19 cellular contexts compared by ENCODE assay signal in the genomic region with DNA sequence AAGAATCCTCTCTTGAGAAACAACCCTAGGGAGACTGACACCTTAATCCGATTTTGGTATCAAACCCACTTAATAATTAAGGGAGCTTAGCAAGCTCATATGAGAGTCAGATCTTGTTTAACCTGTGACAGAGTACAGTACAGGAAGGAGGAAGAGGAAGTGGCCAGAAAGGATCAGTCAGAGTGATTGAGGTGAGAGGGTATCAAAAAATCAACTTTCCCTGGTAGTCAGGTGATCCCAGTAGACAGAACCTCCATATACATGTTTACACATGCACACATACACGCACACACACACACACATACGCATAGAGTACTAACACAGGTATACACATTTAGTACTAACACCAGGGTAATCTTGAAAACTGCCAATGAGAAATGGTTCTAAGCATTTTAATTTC. TPM values are rescaled to one million over a fixed set of nuclear protein-coding genes. Genes with fewer than 3 reads are reported as not detected.
A peak's percentile ranks its signal among the peaks of the same experiment; 100 is the strongest.
DNase-seq lines count a peak whose midpoint lies in the region; ATAC-seq, FAIRE-seq and TF ChIP-seq lines count a peak whose summit lies in the region.
"Had no signal": no experiment of that assay in that cellular context is flagged by ENCODE, and none has a peak within 500 bp of the region (broad histone marks: within the 10 kb centered on the region; RNA-seq: fewer than 3 reads in every experiment).

No MANE protein-coding gene starts in this region.

- CTCF ChIA-PET in SK-N-SH (lab: Yijun Ruan, JAX) = interaction anchor here (1.2 to 1.8 kb wide), 2 partner anchors 8 to 14 kb away, joined by 3 to 6 read pairs; no protein-coding TSS in a partner anchor

- H3K36me3 ChIP-seq in astrocyte (ENCODE audit: insufficient read depth, low read length) (no peaks in the 10 kb centered on the region), testis (ENCODE audit: low read depth, missing control alignments) (no peaks in the 10 kb centered on the region), SK-N-SH (replicated peaks in 1 of 2; ENCODE audit: control insufficient read depth in 1 of 2, insufficient read depth in 2 of 2, low read length in 1 of 2) (peaks cover 0 to 2% of the 10 kb centered on the region in 2 experiments)
- H3K36me3 ChIP-seq: tibial artery had no signal

- H4K20me1 ChIP-seq in astrocyte (ENCODE audit: insufficient read depth, low read length) (no peaks in the 10 kb centered on the region), SK-N-SH (ENCODE audit: insufficient read depth) (no peaks in the 10 kb centered on the region)

- no peak for TF ChIP-seq CTCF in astrocyte (IDR thresholded peaks at IDR 0.05; ENCODE audit: insufficient read depth, low read depth, low read length)
- no peak for TF ChIP-seq CTCF in testis (IDR thresholded peaks at IDR 0.05)
- TF ChIP-seq CTCF in SK-N-SH (IDR thresholded peaks at IDR 0.05) = no peak

- H3K9me3 ChIP-seq in astrocyte (ENCODE audit: insufficient read depth, low read depth, low read length) = no peaks in the 10 kb centered on the region
- no peaks in the 10 kb centered on the region for H3K9me3 ChIP-seq in testis
- no peaks in the 10 kb centered on the region for H3K9me3 ChIP-seq in SK-N-SH
- H3K9me3 ChIP-seq: tibial artery had no signal

- H3K4me1 Mint-ChIP-seq in activated naive CD8-positive, alpha-beta T cell (ENCODE audit: low read depth) = peaks cover 34% of the 10 kb centered on the region
- H3K4me1 Mint-ChIP-seq in activated naive CD8-positive, alpha-beta T cell treated with anti-CD3 and anti-CD28 coated beads, Interleukin-2, amount 50 U/mL, for 24 hours = peaks cover 19% of the 10 kb centered on the region
- peaks cover 50% of the 10 kb centered on the region for H3K4me1 Mint-ChIP-seq in astrocyte (ENCODE audit: low read depth, unreplicated experiment)

- no peak overlapping the region for H3K27ac ChIP-seq in astrocyte (ENCODE audit: low read depth, low read length)
- no peak overlapping the region for H3K27ac ChIP-seq in testis
- no peak overlapping the region for H3K27ac ChIP-seq in SK-N-SH (ENCODE audit: low read depth in 2 of 2, low read length in 1 of 2)
- H3K27ac ChIP-seq: tibial artery had no signal

- FAIRE-seq in astrocyte (lab: Jason Lieb, UNC) = no peak
- FAIRE-seq: endothelial cell of umbilical vein, H1, K562, TTC549 had no signal

- no peak for TF ChIP-seq RAD21 in SK-N-SH (IDR thresholded peaks at IDR 0.05; ENCODE audit: low read length)

- H3K9me2 ChIP-seq in SK-N-SH = no peaks in the 10 kb centered on the region

- H3K4me3 ChIP-seq in astrocyte (ENCODE audit: insufficient read depth, low read depth, low read length) (no peak overlapping the region), testis (no peak overlapping the region), SK-N-SH (ENCODE audit: low read depth in 2 of 2, low read length in 1 of 2) (no peak overlapping the region)
- H3K4me3 ChIP-seq: K562, lung, tibial artery had no signal

- H3K4me1 ChIP-seq in astrocyte (ENCODE audit: insufficient read depth, low read length) (peaks cover 14% of the 10 kb centered on the region), testis (peaks cover 6% of the 10 kb centered on the region), SK-N-SH (ENCODE audit: control insufficient read depth in 1 of 2, insufficient read depth in 2 of 2, low read depth in 1 of 2, low read length in 1 of 2) (peaks cover 0 to 4% of the 10 kb centered on the region in 2 experiments; a peak in 1 of 4 replicates)

- H3K4me3 Mint-ChIP-seq in activated naive CD8-positive, alpha-beta T cell = peak overlapping the region; percentile 44
- no peak overlapping the region for H3K4me3 Mint-ChIP-seq in activated naive CD8-positive, alpha-beta T cell treated with anti-CD3 and anti-CD28 coated beads, Interleukin-2, amount 50 U/mL, for 24 hours
- no peak overlapping the region for H3K4me3 Mint-ChIP-seq in astrocyte (ENCODE audit: unreplicated experiment)
- H3K4me3 Mint-ChIP-seq: neural crest cell had no signal

- intact Hi-C loops in testis (cut with DNase I; ENCODE audit: low total_unique reads) = no loop called here

- H3K27me3 ChIP-seq in astrocyte (ENCODE audit: insufficient read depth, low read length) (no peaks in the 10 kb centered on the region), testis (no peaks in the 10 kb centered on the region), SK-N-SH (ENCODE audit: insufficient read depth) (no peaks in the 10 kb centered on the region)
- H3K27me3 ChIP-seq: tibial artery had no signal

- POLR2A ChIA-PET in SK-N-SH (lab: Yijun Ruan, JAX) = no interaction called here

- H3K79me2 ChIP-seq in astrocyte (ENCODE audit: insufficient read depth, low read length) = peaks cover 76% of the 10 kb centered on the region
- peaks cover 78% of the 10 kb centered on the region for H3K79me2 ChIP-seq in SK-N-SH (ENCODE audit: insufficient read depth)

- H3F3A ChIP-seq in SK-N-SH (replicated peaks; ENCODE audit: insufficient read depth) = peaks cover 34% of the 10 kb centered on the region

- H3K9ac ChIP-seq in astrocyte (ENCODE audit: low read length) = no peak overlapping the region
- H3K9ac ChIP-seq in SK-N-SH = no peak overlapping the region

- H3K27me3 Mint-ChIP-seq in activated naive CD8-positive, alpha-beta T cell = no peaks in the 10 kb centered on the region
- H3K27me3 Mint-ChIP-seq in activated naive CD8-positive, alpha-beta T cell treated with anti-CD3 and anti-CD28 coated beads, Interleukin-2, amount 50 U/mL, for 24 hours = no peaks in the 10 kb centered on the region
- H3K27me3 Mint-ChIP-seq in astrocyte (ENCODE audit: low read depth, unreplicated experiment) = no peaks in the 10 kb centered on the region

- 59 to 66% methylated on average over 3 of the region's 3 CpGs for WGBS in testis, 2 donors
- 77% methylated on average over 3 of the region's 3 CpGs for WGBS in SK-N-SH (ENCODE audit: low lambda C conversion rate)

- peak overlapping the region; percentile 72 for H3K27ac Mint-ChIP-seq in activated naive CD8-positive, alpha-beta T cell
- H3K27ac Mint-ChIP-seq in activated naive CD8-positive, alpha-beta T cell treated with anti-CD3 and anti-CD28 coated beads, Interleukin-2, amount 50 U/mL, for 24 hours = no peak overlapping the region
- H3K27ac Mint-ChIP-seq in astrocyte (ENCODE audit: unreplicated experiment) = peak overlapping the region; percentile 4

- H2AFZ ChIP-seq in astrocyte (ENCODE audit: low read depth, low read length) (no peak overlapping the region), SK-N-SH (ENCODE audit: low read depth) (no peak overlapping the region)

- no peak for DNase-seq in activated naive CD8-positive, alpha-beta T cell treated with anti-CD3 and anti-CD28 coated beads, Interleukin-2, amount 50 U/mL, for 24 hours
- DNase-seq in astrocyte (ENCODE audit: low read depth) (no peak), testis (no peak), NCI-H1436 (lab: John Stamatoyannopoulos, UW) (no peak), SK-N-SH (no peak), NCI-H774 (lab: John Stamatoyannopoulos, UW) (no peak)
- DNase-seq: cerebellar nuclear complex; COR-L47; NCI-H1417; stimulated activated CD4-positive, alpha-beta T cell treated with anti-CD3 and anti-CD28 coated beads, Interleukin-2, amount 100 ng/mL, for 24 hours; tibial artery had no signal

- no peak for TF ChIP-seq EP300 in SK-N-SH (IDR thresholded peaks at IDR 0.05; ENCODE audit: borderline replicate concordance in 1 of 2, low read depth in 1 of 2, low read length in 1 of 2)

- peaks cover 6% of the 10 kb centered on the region for H3K36me3 Mint-ChIP-seq in activated naive CD8-positive, alpha-beta T cell
- H3K36me3 Mint-ChIP-seq in activated naive CD8-positive, alpha-beta T cell treated with anti-CD3 and anti-CD28 coated beads, Interleukin-2, amount 50 U/mL, for 24 hours (ENCODE audit: low read depth) = no peaks in the 10 kb centered on the region
- peaks cover 5% of the 10 kb centered on the region for H3K36me3 Mint-ChIP-seq in astrocyte (ENCODE audit: low read depth, unreplicated experiment)

- H3K9me3 Mint-ChIP-seq in activated naive CD8-positive, alpha-beta T cell (ENCODE audit: low read depth) = no peaks in the 10 kb centered on the region
- H3K9me3 Mint-ChIP-seq in activated naive CD8-positive, alpha-beta T cell treated with anti-CD3 and anti-CD28 coated beads, Interleukin-2, amount 50 U/mL, for 24 hours = peaks cover 4% of the 10 kb centered on the region
- H3K9me3 Mint-ChIP-seq in astrocyte (ENCODE audit: unreplicated experiment) = no peaks in the 10 kb centered on the region

- H3K4me2 ChIP-seq in astrocyte (ENCODE audit: low read length) (no peak overlapping the region), SK-N-SH (no peak overlapping the region)

- TF ChIP-seq POLR2A in testis (IDR thresholded peaks at IDR 0.05) = no peak

- ATAC-seq in activated naive CD8-positive, alpha-beta T cell treated with anti-CD3 and anti-CD28 coated beads, Interleukin-2, amount 50 U/mL, for 24 hours = no peak
- peak; percentile 47 for ATAC-seq in HG02981 (IDR thresholded peaks at IDR 0.05; ENCODE audit: unreplicated experiment)
- ATAC-seq: K562 had no signal

TF ChIP-seq in SK-N-SH, 30 proteins besides CTCF, POLR2A, EP300 and RAD21 (continues in another document):
- no peak for TF ChIP-seq JUND (IDR thresholded peaks at IDR 0.05)
- TF ChIP-seq, protein P1, sequence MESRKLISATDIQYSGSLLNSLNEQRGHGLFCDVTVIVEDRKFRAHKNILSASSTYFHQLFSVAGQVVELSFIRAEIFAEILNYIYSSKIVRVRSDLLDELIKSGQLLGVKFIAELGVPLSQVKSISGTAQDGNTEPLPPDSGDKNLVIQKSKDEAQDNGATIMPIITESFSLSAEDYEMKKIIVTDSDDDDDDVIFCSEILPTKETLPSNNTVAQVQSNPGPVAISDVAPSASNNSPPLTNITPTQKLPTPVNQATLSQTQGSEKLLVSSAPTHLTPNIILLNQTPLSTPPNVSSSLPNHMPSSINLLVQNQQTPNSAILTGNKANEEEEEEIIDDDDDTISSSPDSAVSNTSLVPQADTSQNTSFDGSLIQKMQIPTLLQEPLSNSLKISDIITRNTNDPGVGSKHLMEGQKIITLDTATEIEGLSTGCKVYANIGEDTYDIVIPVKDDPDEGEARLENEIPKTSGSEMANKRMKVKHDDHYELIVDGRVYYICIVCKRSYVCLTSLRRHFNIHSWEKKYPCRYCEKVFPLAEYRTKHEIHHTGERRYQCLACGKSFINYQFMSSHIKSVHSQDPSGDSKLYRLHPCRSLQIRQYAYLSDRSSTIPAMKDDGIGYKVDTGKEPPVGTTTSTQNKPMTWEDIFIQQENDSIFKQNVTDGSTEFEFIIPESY (IDR thresholded peaks at IDR 0.05; ENCODE audit: borderline replicate concordance, low read depth) = no peak
- TF ChIP-seq, protein P2, sequence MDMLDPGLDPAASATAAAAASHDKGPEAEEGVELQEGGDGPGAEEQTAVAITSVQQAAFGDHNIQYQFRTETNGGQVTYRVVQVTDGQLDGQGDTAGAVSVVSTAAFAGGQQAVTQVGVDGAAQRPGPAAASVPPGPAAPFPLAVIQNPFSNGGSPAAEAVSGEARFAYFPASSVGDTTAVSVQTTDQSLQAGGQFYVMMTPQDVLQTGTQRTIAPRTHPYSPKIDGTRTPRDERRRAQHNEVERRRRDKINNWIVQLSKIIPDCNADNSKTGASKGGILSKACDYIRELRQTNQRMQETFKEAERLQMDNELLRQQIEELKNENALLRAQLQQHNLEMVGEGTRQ (IDR thresholded peaks at IDR 0.05; ENCODE audit: borderline replicate concordance, low read depth, low read length) = no peak

RNA-seq across cellular contexts. Expression of a gene that starts 56.8 kb away (rescaled TPM):
- total RNA-seq in astrocyte (78.4 and 81.9 TPM in 2 replicates), testis (10 to 100 TPM; 30.4 to 36.1 TPM)
- polyA plus RNA-seq in testis (ENCODE audit: insufficient read depth, low read depth, low replicate concordance) (12.4 TPM), SK-N-SH (2012; rRNA removed) (4.7 and 5.1 TPM in 2 replicates)
- polyA plus RNA-seq in SK-N-SH (2012; cell fraction: cytosol; rRNA removed) = 4.2 and 5.3 TPM in 2 replicates
- polyA plus RNA-seq in SK-N-SH (2012; cell fraction: nucleus; rRNA removed) = 8.2 and 10.9 TPM in 2 replicates
